In genomic region chr5:19067741-19068140, GRCh38 we compare ENCODE assay signal across 30 cellular contexts.
"Had no signal": no experiment of that assay in that cellular context is flagged by ENCODE, and none has a peak within 500 bp of the region (broad histone marks: within the 10 kb centered on the region; RNA-seq: fewer than 3 reads in every experiment).

No MANE protein-coding gene starts in this region.

- H3K4me3 ChIP-seq: coronary artery, esophagus squamous epithelium had no signal

- H3K4me1 ChIP-seq: esophagus squamous epithelium had no signal

- H3K36me3 Mint-ChIP-seq: activated naive CD8-positive, alpha-beta T cell had no signal

- H3K9me3 Mint-ChIP-seq: activated CD4-positive, alpha-beta T cell treated with anti-CD3 and anti-CD28 coated beads, Interleukin-2, amount 10 ng/mL, durations not matched to agents 7 days and 5 days; activated T-cell treated with anti-CD3 and anti-CD28 coated beads, Interleukin-2, amount 50 U/mL, for 4 hours; activated T-helper 17 cell treated with anti-CD3 and anti-CD28 coated beads, Interleukin-2, amount 50 U/mL, for 72 hours had no signal

- DNase-seq: activated CD4-positive, alpha-beta memory T cell treated with anti-CD3 and anti-CD28 coated beads, Interleukin-2, amount 10 ng/mL, durations not matched to agents 7 days and 5 days; activated CD4-positive, alpha-beta T cell treated with anti-CD3 and anti-CD28 coated beads for 1 hour; activated CD4-positive, alpha-beta T cell treated with anti-CD3 and anti-CD28 coated beads for 4 hours; activated CD4-positive, alpha-beta T cell treated with anti-CD3 and anti-CD28 coated beads, Interleukin-2, amount 10 ng/mL, durations not matched to agents 7 days and 5 days; activated CD4-positive, alpha-beta T cell treated with anti-CD3 and anti-CD28 coated beads, Interleukin-2, amount 50 U/mL, for 4 hours; activated CD4-positive, CD25-positive, alpha-beta regulatory T cell; activated CD8-positive, alpha-beta memory T cell treated with anti-CD3 and anti-CD28 coated beads, Interleukin-2, amount 50 U/mL, for 48 hours; activated effector memory CD4-positive, alpha-beta T cell treated with Interleukin-2 at 50 U/mL for 16 hours; activated gamma-delta T cell treated with Interleukin-2 at 50 U/mL for 16 hours; activated naive CD4-positive, alpha-beta T cell treated with anti-CD3 and anti-CD28 coated beads, Interleukin-2, amount 50 U/mL, for 16 hours; activated naive CD4-positive, alpha-beta T cell treated with Interleukin-2 at 50 U/mL for 16 hours; activated T-cell treated with anti-CD3 and anti-CD28 coated beads, Interleukin-2, amount 50 U/mL, for 4 hours; amniotic stem cell; anterior cingulate cortex; brain microvascular endothelial cell; effector CD4-positive, alpha-beta T cell; effector memory CD8-positive, alpha-beta T cell; esophagus squamous epithelium; head of caudate nucleus; T-helper 1 cell; T-helper 17 cell; T1000; WERI-Rb-1 had no signal

- H3K27ac Mint-ChIP-seq: activated CD4-positive, alpha-beta memory T cell treated with anti-CD3 and anti-CD28 coated beads, Interleukin-2, amount 10 ng/mL, durations not matched to agents 7 days and 5 days; activated CD4-positive, alpha-beta T cell treated with anti-CD3 and anti-CD28 coated beads, Interleukin-2, amount 10 ng/mL, durations not matched to agents 7 days and 5 days; activated naive CD8-positive, alpha-beta T cell; activated T-helper 17 cell treated with anti-CD3 and anti-CD28 coated beads, Interleukin-2, amount 50 U/mL, for 72 hours; dendritic cell treated with granulocyte-macrophage colony-stimulating factor and Interleukin-4, amounts not matched to agents 40 ng/mL and 50 ng/mL, for 4 days; effector memory CD8-positive, alpha-beta T cell; T-helper 17 cell; T-helper 2 cell treated with Interferon-gamma antibody and Interleukin-4, amounts not matched to agents 5 μg/mL and 100 μg/mL, for 36 hours had no signal

- ATAC-seq: activated T-cell treated with anti-CD3 and anti-CD28 coated beads, Interleukin-2, amount 50 U/mL, for 4 hours; activated T-helper 17 cell treated with anti-CD3 and anti-CD28 coated beads, Interleukin-2, amount 50 U/mL, for 72 hours; effector memory CD8-positive, alpha-beta T cell; T-helper 17 cell had no signal

- H3K27me3 ChIP-seq: brain microvascular endothelial cell, esophagus squamous epithelium had no signal

- H3K9me3 ChIP-seq: esophagus squamous epithelium had no signal

- H3K4me1 Mint-ChIP-seq: activated CD4-positive, alpha-beta memory T cell treated with anti-CD3 and anti-CD28 coated beads, Interleukin-2, amount 10 ng/mL, durations not matched to agents 7 days and 5 days; activated CD4-positive, alpha-beta T cell treated with anti-CD3 and anti-CD28 coated beads, Interleukin-2, amount 10 ng/mL, durations not matched to agents 7 days and 5 days; activated T-helper 17 cell treated with anti-CD3 and anti-CD28 coated beads, Interleukin-2, amount 50 U/mL, for 72 hours; central memory CD8-positive, alpha-beta T cell; T-helper 17 cell had no signal

- H3K36me3 ChIP-seq: brain microvascular endothelial cell, esophagus squamous epithelium, WERI-Rb-1 had no signal

- H3K4me3 Mint-ChIP-seq: activated CD4-positive, alpha-beta memory T cell treated with anti-CD3 and anti-CD28 coated beads, Interleukin-2, amount 10 ng/mL, durations not matched to agents 7 days and 5 days; activated CD4-positive, alpha-beta T cell treated with anti-CD3 and anti-CD28 coated beads, Interleukin-2, amount 10 ng/mL, durations not matched to agents 7 days and 5 days; activated naive CD8-positive, alpha-beta T cell; activated T-cell treated with anti-CD3 and anti-CD28 coated beads, Interleukin-2, amount 50 U/mL, for 4 hours; activated T-helper 17 cell treated with anti-CD3 and anti-CD28 coated beads, Interleukin-2, amount 50 U/mL, for 72 hours; central memory CD8-positive, alpha-beta T cell; dendritic cell treated with granulocyte-macrophage colony-stimulating factor and Interleukin-4, amounts not matched to agents 40 ng/mL and 50 ng/mL, for 4 days; effector memory CD8-positive, alpha-beta T cell; T-helper 17 cell; T-helper 2 cell treated with Interferon-gamma antibody and Interleukin-4, amounts not matched to agents 5 μg/mL and 100 μg/mL, for 36 hours had no signal

- H3K27me3 Mint-ChIP-seq: activated CD4-positive, alpha-beta memory T cell treated with anti-CD3 and anti-CD28 coated beads, Interleukin-2, amount 10 ng/mL, durations not matched to agents 7 days and 5 days; activated CD4-positive, alpha-beta T cell treated with anti-CD3 and anti-CD28 coated beads, Interleukin-2, amount 10 ng/mL, durations not matched to agents 7 days and 5 days; activated naive CD8-positive, alpha-beta T cell; activated T-helper 17 cell treated with anti-CD3 and anti-CD28 coated beads, Interleukin-2, amount 50 U/mL, for 72 hours; central memory CD8-positive, alpha-beta T cell; dendritic cell treated with granulocyte-macrophage colony-stimulating factor and Interleukin-4, amounts not matched to agents 40 ng/mL and 50 ng/mL, for 4 days; effector memory CD8-positive, alpha-beta T cell; T-helper 17 cell had no signal

- H3K27ac ChIP-seq: brain microvascular endothelial cell, coronary artery, epithelial cell of prostate, esophagus squamous epithelium, WERI-Rb-1 had no signal
